Comparison of ENCODE assay signal across 26 cellular contexts in the genomic region with DNA sequence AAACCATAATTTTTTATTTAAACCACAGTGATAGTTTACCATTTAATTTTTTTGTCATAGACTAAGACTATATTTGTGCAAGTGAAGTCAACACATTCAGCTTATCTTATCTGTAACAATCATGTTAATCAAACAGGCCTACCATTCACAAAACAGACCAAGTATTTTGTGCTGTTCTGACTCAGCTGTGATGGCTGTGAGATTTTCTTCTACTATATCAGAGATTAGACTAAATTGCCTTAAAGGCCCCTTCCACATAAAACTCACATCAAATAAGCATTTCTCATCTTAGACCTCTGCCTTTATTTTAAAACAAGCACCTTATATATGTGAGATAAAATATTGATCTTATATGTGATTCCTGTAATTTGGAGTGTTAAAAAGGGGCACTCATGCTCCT. TPM values are rescaled to one million over a fixed set of nuclear protein-coding genes. Genes with fewer than 3 reads are reported as not detected.
"Had no signal": no experiment of that assay in that cellular context is flagged by ENCODE, and none has a peak within 500 bp of the region (broad histone marks: within the 10 kb centered on the region; RNA-seq: fewer than 3 reads in every experiment).

No MANE protein-coding gene starts in this region.

- H3K4me3 ChIP-seq: stomach, suprapubic skin, testis, thoracic aorta, thyroid gland, tibial artery, tibial nerve, transverse colon, upper lobe of left lung, upper lobe of right lung, uterus, vagina had no signal

- ATAC-seq: stimulated activated effector memory CD8-positive, alpha-beta T cell treated with anti-CD3 and anti-CD28 coated beads, Interleukin-12 subunit alpha, Interleukin-12 subunit beta, amount 100 ng/mL, for 72 hours; stimulated activated memory B cell treated with anti-CD40 and anti-IgM and Interleukin-4, amounts not matched to agents 10 μg/mL and 1 μg/mL and 100 μg/mL, for 72 hours; stimulated activated naive B cell treated with anti-CD40 and anti-IgM and Interleukin-4, amounts not matched to agents 10 μg/mL and 1 μg/mL and 100 μg/mL, for 72 hours; stimulated activated naive CD8-positive, alpha-beta T cell treated with anti-CD3 and anti-CD28 coated beads, Interleukin-15, amount 100 ng/mL, for 72 hours; stimulated activated naive CD8-positive, alpha-beta T cell treated with anti-CD3 and anti-CD28 coated beads, Interleukin-15, Interleukin-2, amounts not matched to agents 100 U/mL and 50 U/mL, for 24 hours; upper lobe of right lung had no signal

- FAIRE-seq: urothelium cell line had no signal

- H3K36me3 ChIP-seq: stomach, suprapubic skin, thoracic aorta, thyroid gland, tibial artery, tibial nerve, transverse colon, upper lobe of left lung, upper lobe of right lung, uterus, vagina had no signal

- H3K27ac ChIP-seq: stomach, suprapubic skin, testis, thoracic aorta, thyroid gland, tibial artery, tibial nerve, transverse colon, upper lobe of left lung, upper lobe of right lung, uterus, vagina had no signal

- H3K9me3 ChIP-seq: stomach, suprapubic skin, testis, thoracic aorta, thyroid gland, tibial artery, tibial nerve, transverse colon, upper lobe of left lung, upper lobe of right lung, uterus, vagina had no signal

- DNase-seq: stimulated activated CD4-positive, alpha-beta T cell treated with anti-CD3 and anti-CD28 coated beads, Interleukin-2, amount 100 ng/mL, for 48 hours; stimulated activated CD4-positive, alpha-beta T cell treated with anti-CD3 and anti-CD28 coated beads, Interleukin-4, amount 100 ng/mL, for 1 hour; stimulated activated CD4-positive, alpha-beta T cell treated with anti-CD3 and anti-CD28 coated beads, Interleukin-4, amount 100 ng/mL, for 24 hours; stimulated activated CD4-positive, alpha-beta T cell treated with anti-CD3 and anti-CD28 coated beads, Interleukin-4, amount 100 ng/mL, for 4 hours; stimulated activated CD8-positive, alpha-beta memory T cell treated with anti-CD3 and anti-CD28 coated beads, Interleukin-4, amount 100 ng/mL, for 48 hours; stimulated activated naive B cell treated with anti-CD40 and anti-IgM and Interleukin-4, amounts not matched to agents 10 μg/mL and 1 μg/mL and 100 μg/mL, for 72 hours; stimulated activated naive CD4-positive, alpha-beta T cell; stimulated activated naive CD4-positive, alpha-beta T cell treated with Interleukin-2 at 50 U/mL for 16 hours; stimulated activated naive CD8-positive, alpha-beta T cell treated with anti-CD3 and anti-CD28 coated beads, Interleukin-15, amount 100 ng/mL, for 72 hours; stimulated activated naive CD8-positive, alpha-beta T cell treated with anti-CD3 and anti-CD28 coated beads, Interleukin-15, Interleukin-2, amounts not matched to agents 100 U/mL and 50 U/mL, for 24 hours; stomach; substantia nigra; testis; thyroid gland; tibial artery; transverse colon; upper lobe of left lung; upper lobe of right lung; uterus had no signal

- H3K4me1 ChIP-seq: stomach, testis, thyroid gland, tibial artery, upper lobe of left lung, upper lobe of right lung, uterus, vagina had no signal

- H3K27me3 ChIP-seq: stomach, suprapubic skin, testis, thyroid gland, tibial artery, tibial nerve, upper lobe of left lung, upper lobe of right lung, uterus, vagina had no signal

RNA-seq across cellular contexts. Expression of a gene that starts 13.4 kb away (rescaled TPM):
- total RNA-seq: vagina had no signal
